In genomic region chrX:925094-925493, GRCh38 we compare ENCODE assay signal across 10 cellular contexts.
"Had no signal": no experiment of that assay in that cellular context is flagged by ENCODE, and none has a peak within 500 bp of the region (broad histone marks: within the 10 kb centered on the region; RNA-seq: fewer than 3 reads in every experiment).

No MANE protein-coding gene starts in this region.

- DNase-seq: GM23248, GOT3, H7, H9, HCEC 1CT, HFFc6 had no signal

- H3K4me3 ChIP-seq: GM23248, GM23338, HAP-1 had no signal

- H3K9me3 ChIP-seq: HAP-1 had no signal

- H2AFZ ChIP-seq: GM23248, GM23338 had no signal

- H3K9ac ChIP-seq: GM23248 had no signal

- ATAC-seq: GM23338, HCT116 had no signal

- FAIRE-seq: H54 had no signal

- H3K4me1 ChIP-seq: HAP-1 had no signal

- H3K36me3 ChIP-seq: HAP-1 had no signal

- H3K4me2 ChIP-seq: GM23338 had no signal

- H3K27ac ChIP-seq: GM23248 had no signal
